Comparison of ENCODE assay signal across 8 cellular contexts in the genomic region with DNA sequence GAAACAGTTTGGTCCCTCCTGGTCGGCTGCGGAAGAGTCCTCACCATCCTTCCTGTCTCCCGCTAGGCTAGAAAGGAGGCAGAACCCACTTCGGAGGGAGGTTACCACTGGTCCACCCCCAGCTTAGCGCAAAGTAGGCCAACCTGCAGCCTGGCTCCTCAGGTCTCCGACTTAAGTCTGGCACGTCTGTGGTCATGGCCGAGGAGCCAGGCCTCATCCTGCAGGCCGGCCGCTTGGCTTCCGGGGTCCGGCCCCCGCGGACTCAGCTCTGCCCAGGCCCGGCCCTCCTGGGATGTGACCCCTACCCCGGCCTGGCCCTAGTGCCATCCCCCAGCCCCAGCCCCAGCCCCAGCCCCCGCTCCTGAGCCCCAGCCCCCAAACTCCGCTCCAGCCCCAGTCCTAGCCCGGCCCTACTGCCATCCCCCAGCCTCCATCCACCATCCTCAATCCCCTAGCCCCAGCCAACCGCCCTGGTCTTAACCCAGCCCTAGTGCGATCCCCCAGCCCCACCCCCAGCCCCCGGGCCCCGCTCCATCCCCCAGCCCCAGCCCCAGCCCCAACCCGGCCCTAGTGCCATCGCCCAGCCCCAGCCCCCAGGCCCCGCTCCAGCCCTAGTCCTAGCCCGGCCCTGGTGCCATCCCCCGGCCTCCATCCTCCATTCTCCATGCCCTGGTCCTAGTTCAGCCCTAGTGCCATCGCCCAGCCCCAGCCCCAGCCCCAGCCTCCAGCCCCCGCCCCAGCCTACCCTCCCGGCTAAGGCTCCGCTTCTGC. TPM values are rescaled to one million over a fixed set of nuclear protein-coding genes. Genes with fewer than 3 reads are reported as not detected.
DNase-seq lines count a peak whose midpoint lies in the region; ATAC-seq and TF ChIP-seq lines count a peak whose summit lies in the region.

No MANE protein-coding gene starts in this region.

- intact Hi-C loops in activated naive CD4-positive, alpha-beta T cell treated with anti-CD3 and anti-CD28 coated beads for 36 hours (cut with micrococcal nuclease): loop anchor here (5.0 to 10.0 kb wide), 3 partner anchors 44 to 1479 kb away; a partner anchor contains a TSS

- H3K4me1 ChIP-seq in MM.1S (ENCODE audit: low read length) (no peaks in the 10 kb centered on the region), smooth muscle cell (ENCODE audit: low read depth) (peaks cover 6% of the 10 kb centered on the region)

- 3% methylated on average over 20 of the region's 32 CpGs for WGBS in smooth muscle cell (ENCODE audit: low lambda C conversion rate)

- 0 out of 2 replicates have a peak, but pooled peaks cover 6% of the 10 kb centered on the region for H3F3A ChIP-seq in MM.1S (ENCODE audit: insufficient read depth, low read length)
- H3F3A ChIP-seq in smooth muscle cell (ENCODE audit: low read depth): no peaks in the 10 kb centered on the region

- CTCF ChIA-PET in activated naive CD4-positive, alpha-beta T cell treated with anti-CD3 and anti-CD28 coated beads for 36 hours (lab: Charles Lee): no interaction called here

- no peaks in the 10 kb centered on the region for H3K27me3 Mint-ChIP-seq in activated naive CD4-positive, alpha-beta T cell treated with anti-CD3 and anti-CD28 coated beads for 36 hours (ENCODE audit: low read depth)

- H2AFZ ChIP-seq in MM.1S (ENCODE audit: low read length) (peak overlapping the region; percentile 86), smooth muscle cell (ENCODE audit: low read depth) (no peak overlapping the region)

- H3K4me2 ChIP-seq in MM.1S (ENCODE audit: low read depth, low read length): peak overlapping the region; percentile 85
- peak overlapping the region; percentile 91 for H3K4me2 ChIP-seq in smooth muscle cell

- H4K20me1 ChIP-seq in MM.1S (ENCODE audit: insufficient read depth, low read length): no peaks in the 10 kb centered on the region
- H4K20me1 ChIP-seq in smooth muscle cell (ENCODE audit: low read depth): no peaks in the 10 kb centered on the region

- peak overlapping the region; percentile 79 for H3K4me3 Mint-ChIP-seq in activated naive CD4-positive, alpha-beta T cell treated with anti-CD3 and anti-CD28 coated beads for 36 hours

- in situ Hi-C loops in astrocyte of the cerebellum (cut with HindIII; ENCODE audit: low sequenced_read_pairs): no loop called here

- no peaks in the 10 kb centered on the region for H3K27me3 ChIP-seq in MM.1S (replicated peaks; ENCODE audit: insufficient read depth, low read length)
- H3K27me3 ChIP-seq in smooth muscle cell (ENCODE audit: low read depth): no peaks in the 10 kb centered on the region

- no peak for TF ChIP-seq CTCF in MM.1S (IDR thresholded peaks at IDR 0.05; ENCODE audit: low read length)
- TF ChIP-seq CTCF in astrocyte of the cerebellum (IDR thresholded peaks at IDR 0.05; ENCODE audit: low read depth, low read length, missing control alignments): no peak
- TF ChIP-seq CTCF in smooth muscle cell (IDR thresholded peaks at IDR 0.05; ENCODE audit: borderline replicate concordance, insufficient read depth, poor library complexity, severe bottlenecking): no peak

- H3K36me3 Mint-ChIP-seq in activated naive CD4-positive, alpha-beta T cell treated with anti-CD3 and anti-CD28 coated beads for 36 hours (ENCODE audit: low read depth): peaks cover 22% of the 10 kb centered on the region

- H3K36me3 ChIP-seq in MM.1S (replicated peaks; ENCODE audit: insufficient read depth, low read length): 0 out of 2 replicates have a peak, but pooled peaks cover 2% of the 10 kb centered on the region
- no peaks in the 10 kb centered on the region for H3K36me3 ChIP-seq in smooth muscle cell (ENCODE audit: low read depth)

- peak overlapping the region; percentile 90 for H3K9ac ChIP-seq in MM.1S (ENCODE audit: low read length)
- peak overlapping the region; percentile 73 for H3K9ac ChIP-seq in smooth muscle cell (ENCODE audit: low read depth)

- H3K79me2 ChIP-seq in MM.1S (ENCODE audit: low read length): peaks cover 18% of the 10 kb centered on the region
- peaks cover 19% of the 10 kb centered on the region for H3K79me2 ChIP-seq in smooth muscle cell (ENCODE audit: low read depth)

- peak; percentile 54 for DNase-seq in activated naive CD4-positive, alpha-beta T cell treated with anti-CD3 and anti-CD28 coated beads for 36 hours
- DNase-seq in activated naive CD4-positive, alpha-beta T cell treated with anti-CD3 and anti-CD28 coated beads, Interleukin-2, amount 50 U/mL, for 16 hours: no peak
- no peak for DNase-seq in MM.1S
- no peak for DNase-seq in astrocyte of the cerebellum (ENCODE audit: low read depth)
- DNase-seq in smooth muscle cell (lab: John Stamatoyannopoulos, UW; ENCODE audit: unreplicated experiment): no peak

- peaks cover 15% of the 10 kb centered on the region for H3K4me1 Mint-ChIP-seq in activated naive CD4-positive, alpha-beta T cell treated with anti-CD3 and anti-CD28 coated beads for 36 hours (ENCODE audit: low read depth)

- no peaks in the 10 kb centered on the region for H3K9me3 Mint-ChIP-seq in activated naive CD4-positive, alpha-beta T cell treated with anti-CD3 and anti-CD28 coated beads for 36 hours

- H3K9me3 ChIP-seq in MM.1S (replicated peaks; ENCODE audit: insufficient read depth, low read length) (no peaks in the 10 kb centered on the region), iPS-18c (ENCODE audit: control insufficient read depth, insufficient read depth, low read length) (no peaks in the 10 kb centered on the region), smooth muscle cell (replicated peaks; ENCODE audit: low read depth) (no peaks in the 10 kb centered on the region)

- ATAC-seq in HG02610 (IDR thresholded peaks at IDR 0.05; ENCODE audit: unreplicated experiment): no peak
- no peak for ATAC-seq in HG02938 (IDR thresholded peaks at IDR 0.05; ENCODE audit: unreplicated experiment)

- no peak overlapping the region for H3K27ac ChIP-seq in MM.1S (ENCODE audit: low read length)
- H3K27ac ChIP-seq in smooth muscle cell (ENCODE audit: low read depth): no peak overlapping the region

- H3K27ac Mint-ChIP-seq in activated naive CD4-positive, alpha-beta T cell treated with anti-CD3 and anti-CD28 coated beads for 36 hours: peak overlapping the region; percentile 74

- H3K4me3 ChIP-seq in MM.1S (ENCODE audit: low read length) (peak overlapping the region; percentile 96), astrocyte of the cerebellum (ENCODE audit: low read depth, low read length) (peak overlapping the region; percentile 71), iPS-18c (ENCODE audit: insufficient read depth, low read depth, low read length) (peak overlapping the region; percentile 87), smooth muscle cell (peak overlapping the region; percentile 78)

- no peaks in the 10 kb centered on the region for H3K9me2 ChIP-seq in MM.1S (replicated peaks; ENCODE audit: insufficient read depth, low read length)

RNA-seq across cellular contexts. Expression of a gene that starts 0.6 kb away (rescaled TPM):
- total RNA-seq in activated naive CD4-positive, alpha-beta T cell treated with anti-CD3 and anti-CD28 coated beads for 36 hours: 10 to 100 TPM; 26.2 to 28.2 TPM
- 38.8 and 46.1 TPM in 2 replicates for total RNA-seq in smooth muscle cell
- 38.5 and 43.1 TPM in 2 replicates for polyA plus RNA-seq in smooth muscle cell

RNA-seq across cellular contexts. Expression of a gene that starts 11.7 kb away (rescaled TPM):
- total RNA-seq in activated naive CD4-positive, alpha-beta T cell treated with anti-CD3 and anti-CD28 coated beads for 36 hours: 10 to 100 TPM; 45.3 to 45.7 TPM
- total RNA-seq in smooth muscle cell: 38.0 and 42.3 TPM in 2 replicates
- 53.8 and 78.0 TPM in 2 replicates for polyA plus RNA-seq in smooth muscle cell

RNA-seq across cellular contexts. Expression of a gene that starts 11.9 kb away (rescaled TPM):
- 10 to 100 TPM; 54.7 to 54.9 TPM for total RNA-seq in activated naive CD4-positive, alpha-beta T cell treated with anti-CD3 and anti-CD28 coated beads for 36 hours
- 14.6 and 22.3 TPM in 2 replicates for total RNA-seq in smooth muscle cell
- 29.7 and 35.7 TPM in 2 replicates for polyA plus RNA-seq in smooth muscle cell

RNA-seq across cellular contexts. Expression of a gene that starts 20.4 kb away (rescaled TPM):
- total RNA-seq in activated naive CD4-positive, alpha-beta T cell treated with anti-CD3 and anti-CD28 coated beads for 36 hours: 10 to 100 TPM; 18.8 to 21.3 TPM
- total RNA-seq in smooth muscle cell: 43.4 and 60.0 TPM in 2 replicates
- polyA plus RNA-seq in smooth muscle cell: 10.3 and 13.8 TPM in 2 replicates
